In the genomic region with DNA sequence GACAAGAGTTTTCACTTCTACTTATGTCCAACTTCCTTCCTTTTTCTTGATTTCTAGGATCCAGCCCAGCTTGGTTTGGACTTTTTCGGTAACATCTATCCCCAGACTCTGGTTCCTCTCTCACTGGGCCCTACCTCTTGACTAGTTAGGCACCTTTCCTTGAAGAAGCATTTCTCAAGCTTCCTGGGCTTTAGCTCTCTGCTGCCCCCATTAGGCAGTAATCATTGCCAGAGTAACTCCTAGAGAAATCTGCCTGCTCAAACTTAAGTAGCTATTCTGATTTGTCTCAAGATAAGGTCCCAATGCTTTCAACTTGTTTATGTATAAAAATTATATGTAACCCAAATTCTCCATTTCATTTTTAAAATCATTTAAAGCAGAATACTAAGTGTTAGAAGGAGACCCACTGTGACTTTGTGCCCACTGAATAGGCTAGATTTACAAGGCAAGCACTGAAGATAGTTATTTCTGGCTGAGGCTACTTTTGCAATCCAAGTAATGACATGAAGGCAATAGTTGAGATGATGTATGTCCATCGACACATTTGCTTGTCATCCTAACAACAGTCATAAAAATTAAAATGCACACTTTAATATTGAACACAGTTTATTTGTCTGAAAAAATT, we compare ENCODE assay signal across 7 cellular contexts.
A peak's percentile ranks its signal among the peaks of the same experiment; 100 is the strongest.
DNase-seq lines count a peak whose midpoint lies in the region; ATAC-seq and TF ChIP-seq lines count a peak whose summit lies in the region.

No MANE protein-coding gene starts in this region.

- DNase-seq in esophagus muscularis mucosa (ENCODE audit: extremely low spot score) = no peak
- DNase-seq in smooth muscle cell of the brain vasculature (ENCODE audit: low read depth, low spot score) = peak; percentile 26
- DNase-seq in activated effector memory CD4-positive, alpha-beta T cell treated with anti-CD3 and anti-CD28 coated beads, Interleukin-2, amount 50 U/mL, for 16 hours = no peak
- DNase-seq in T1000 (lab: John Stamatoyannopoulos, UW) = no peak

- ATAC-seq in GM21390 (IDR thresholded peaks at IDR 0.05; ENCODE audit: unreplicated experiment) = peak; percentile 60

- H4K20me1 ChIP-seq in DOHH2 (ENCODE audit: control insufficient read depth, insufficient read depth, low read depth, low read length) (no peaks in the 10 kb centered on the region), OCI-LY1 (ENCODE audit: insufficient read depth, low read length) (no peaks in the 10 kb centered on the region)

- H3K4me3 ChIP-seq in DOHH2 (ENCODE audit: low read length) = no peak overlapping the region
- H3K4me3 ChIP-seq in OCI-LY1 (ENCODE audit: low read depth, low read length, poor library complexity, severe bottlenecking) = no peak overlapping the region
- no peak overlapping the region for H3K4me3 ChIP-seq in esophagus muscularis mucosa

- WGBS in esophagus muscularis mucosa = 74% methylated on average over 2 of the region's 2 CpGs

- H3K4me2 ChIP-seq in DOHH2 (ENCODE audit: low read length) (no peak overlapping the region), OCI-LY1 (ENCODE audit: low read length) (no peak overlapping the region)

- TF ChIP-seq EP300 in esophagus muscularis mucosa (IDR thresholded peaks at IDR 0.05) = no peak

- intact Hi-C loops in esophagus muscularis mucosa (cut with DNase I) = no loop called here

- H3F3A ChIP-seq in DOHH2 (ENCODE audit: control insufficient read depth, insufficient read depth) = no peaks in the 10 kb centered on the region
- no peaks in the 10 kb centered on the region for H3F3A ChIP-seq in OCI-LY1 (ENCODE audit: insufficient read depth, low read length)

- H2AFZ ChIP-seq in OCI-LY1 (ENCODE audit: low read length) = no peak overlapping the region

- H3K9me3 ChIP-seq in DOHH2 (ENCODE audit: control insufficient read depth, insufficient read depth, low read length) (no peaks in the 10 kb centered on the region), OCI-LY1 (ENCODE audit: low read length) (no peaks in the 10 kb centered on the region), esophagus muscularis mucosa (no peaks in the 10 kb centered on the region)

- H3K36me3 ChIP-seq in DOHH2 (ENCODE audit: control insufficient read depth, low read length) = no peaks in the 10 kb centered on the region
- H3K36me3 ChIP-seq in OCI-LY1 (ENCODE audit: insufficient read depth, low read length) = no peaks in the 10 kb centered on the region
- H3K36me3 ChIP-seq in esophagus muscularis mucosa = no peaks in the 10 kb centered on the region

- no peaks in the 10 kb centered on the region for H3K9me2 ChIP-seq in DOHH2 (replicated peaks; ENCODE audit: control insufficient read depth, low read length)
- H3K9me2 ChIP-seq in OCI-LY1 (ENCODE audit: low read depth, low read length) = no peaks in the 10 kb centered on the region

- no peaks in the 10 kb centered on the region for H3K79me2 ChIP-seq in DOHH2 (ENCODE audit: control insufficient read depth, low read length)
- no peaks in the 10 kb centered on the region for H3K79me2 ChIP-seq in OCI-LY1 (ENCODE audit: insufficient read depth, low read length)

- TF ChIP-seq CTCF in DOHH2 (IDR thresholded peaks at IDR 0.05; ENCODE audit: low read depth, low read length, poor library complexity, severe bottlenecking) = peak; percentile 85
- peak; percentile 88 for TF ChIP-seq CTCF in OCI-LY1 (IDR thresholded peaks at IDR 0.05; ENCODE audit: low read length)
- TF ChIP-seq CTCF in esophagus muscularis mucosa (IDR thresholded peaks at IDR 0.05) = peak; percentile 38 to 66 (median 46)

- no peak overlapping the region for H3K9ac ChIP-seq in OCI-LY1 (ENCODE audit: low read length)

- TF ChIP-seq POLR2A in esophagus muscularis mucosa (IDR thresholded peaks at IDR 0.05; ENCODE audit: low read depth) = no peak

- no peak overlapping the region for H3K27ac ChIP-seq in DOHH2 (ENCODE audit: low read depth, low read length)
- H3K27ac ChIP-seq in OCI-LY1 (ENCODE audit: low read depth, low read length, poor library complexity, severe bottlenecking) = no peak overlapping the region
- no peak overlapping the region for H3K27ac ChIP-seq in esophagus muscularis mucosa (replicated peaks in 1 of 4)

- no peaks in the 10 kb centered on the region for H3K4me1 ChIP-seq in DOHH2 (ENCODE audit: control insufficient read depth, low read length)
- H3K4me1 ChIP-seq in OCI-LY1 (ENCODE audit: insufficient read depth, low read length, severe bottlenecking) = no peaks in the 10 kb centered on the region
- no peaks in the 10 kb centered on the region for H3K4me1 ChIP-seq in esophagus muscularis mucosa

- H3K27me3 ChIP-seq in DOHH2 (ENCODE audit: control insufficient read depth, low read length) (no peaks in the 10 kb centered on the region), OCI-LY1 (ENCODE audit: insufficient read depth, low read length) (no peaks in the 10 kb centered on the region), esophagus muscularis mucosa (no peaks in the 10 kb centered on the region)
